In genomic region chr7:142638581-142638980, GRCh38 we compare ENCODE assay signal across 18 cellular contexts.
DNase-seq lines count a peak whose midpoint lies in the region; ATAC-seq, FAIRE-seq and TF ChIP-seq lines count a peak whose summit lies in the region.
"Had no signal": no experiment of that assay in that cellular context is flagged by ENCODE, and none has a peak within 500 bp of the region (broad histone marks: within the 10 kb centered on the region; RNA-seq: fewer than 3 reads in every experiment).

No MANE protein-coding gene starts in this region.

- peaks cover 2% of the 10 kb centered on the region for H3K4me1 Mint-ChIP-seq in activated CD8-positive, alpha-beta T cell treated with anti-CD3 and anti-CD28 coated beads for 36 hours (ENCODE audit: low read depth)
- H3K4me1 Mint-ChIP-seq in activated CD8-positive, alpha-beta T cell treated with anti-CD3 and anti-CD28 coated beads, Interleukin-2, amount 10 ng/mL, durations not matched to agents 7 days and 5 days (ENCODE audit: low read depth): peaks cover 23% of the 10 kb centered on the region
- H3K4me1 Mint-ChIP-seq in activated naive CD4-positive, alpha-beta T cell treated with anti-CD3 and anti-CD28 coated beads, Interleukin-2, amount 50 U/mL, for 24 hours: peaks cover 24% of the 10 kb centered on the region

- no peak overlapping the region for H4K91ac ChIP-seq in H1 (replicated peaks; ENCODE audit: insufficient read length, low read length)

- H3K27me3 Mint-ChIP-seq in activated CD8-positive, alpha-beta T cell treated with anti-CD3 and anti-CD28 coated beads for 36 hours: peaks cover 2% of the 10 kb centered on the region
- H3K27me3 Mint-ChIP-seq in activated CD8-positive, alpha-beta T cell treated with anti-CD3 and anti-CD28 coated beads, Interleukin-2, amount 10 ng/mL, durations not matched to agents 7 days and 5 days (ENCODE audit: low read depth): peaks cover 7% of the 10 kb centered on the region
- H3K27me3 Mint-ChIP-seq in activated naive CD4-positive, alpha-beta T cell treated with anti-CD3 and anti-CD28 coated beads, Interleukin-2, amount 50 U/mL, for 24 hours: peaks cover 2% of the 10 kb centered on the region

- CTCF ChIA-PET in activated CD8-positive, alpha-beta T cell treated with anti-CD3 and anti-CD28 coated beads for 36 hours (lab: Charles Lee): interaction anchor here (2.3 kb wide), 1 partner anchor 173 kb away, joined by 10 read pairs; no protein-coding TSS in a partner anchor
- CTCF ChIA-PET in activated CD8-positive, alpha-beta T cell treated with anti-CD3 and anti-CD28 coated beads, Interleukin-2, amount 10 ng/mL, durations not matched to agents 7 days and 5 days (lab: Charles Lee): no interaction called here
- CTCF ChIA-PET in H1 (lab: Charles Lee; ENCODE audit: partially characterized antibody): interaction anchor here (0.9 to 2.6 kb wide), 2 partner anchors 13 to 180 kb away, joined by 3 to 13 read pairs; no protein-coding TSS in a partner anchor

- no peak for TF ChIP-seq POLR2A in H1 (IDR thresholded peaks at IDR 0.05; ENCODE audit: control extremely low read depth in 1 of 2, low read depth in 2 of 2, low read length in 2 of 2)

- no peaks in the 10 kb centered on the region for H3K23me2 ChIP-seq in H1 (ENCODE audit: low read depth, low read length)

- peak overlapping the region; percentile 15 for H3K4me3 Mint-ChIP-seq in activated CD8-positive, alpha-beta T cell treated with anti-CD3 and anti-CD28 coated beads for 36 hours
- H3K4me3 Mint-ChIP-seq in activated CD8-positive, alpha-beta T cell treated with anti-CD3 and anti-CD28 coated beads, Interleukin-2, amount 10 ng/mL, durations not matched to agents 7 days and 5 days: no peak overlapping the region
- peak overlapping the region; percentile 55 for H3K4me3 Mint-ChIP-seq in activated naive CD4-positive, alpha-beta T cell treated with anti-CD3 and anti-CD28 coated beads, Interleukin-2, amount 50 U/mL, for 24 hours
- H3K4me3 Mint-ChIP-seq: IgD-negative memory B cell had no signal

- H2BK20ac ChIP-seq in H1 (ENCODE audit: low read length): no peak overlapping the region

- no peak overlapping the region for H2BK12ac ChIP-seq in H1 (ENCODE audit: low read depth, low read length)

- no peak overlapping the region for H3K9ac ChIP-seq in H1 (replicated peaks in 1 of 4; ENCODE audit: extremely low read depth in 1 of 4, low read depth in 3 of 4, low read length in 3 of 4)

- H3K56ac ChIP-seq in H1 (replicated peaks; ENCODE audit: insufficient read length, low read depth, low read length): no peak overlapping the region

- no peak overlapping the region for H2AFZ ChIP-seq in H1 (ENCODE audit: low read length)

- 97% methylated on average over 4 of the region's 4 CpGs; no CpG with 5 or more reads in 1 of the 2 experiments for WGBS in H1 (ENCODE audit: extremely low coverage in 1 of 2, insufficient coverage in 1 of 2, insufficient read length in 1 of 2, insufficient replicate concordance in 2 of 2, low coverage in 1 of 2, low lambda C conversion rate in 2 of 2, missing lambda C conversion rate in 1 of 2), 2 experiments

- no peak for TF ChIP-seq CTCF in activated CD8-positive, alpha-beta T cell treated with anti-CD3 and anti-CD28 coated beads for 36 hours (IDR thresholded peaks at IDR 0.05)
- no peak for TF ChIP-seq CTCF in H1 (IDR thresholded peaks at IDR 0.05; ENCODE audit: control extremely low read depth in 1 of 3, insufficient read depth in 1 of 3, low read depth in 1 of 3, low read length in 3 of 3)

- no peaks in the 10 kb centered on the region for H3K36me3 ChIP-seq in H1 (ENCODE audit: control insufficient read depth in 2 of 4, insufficient read depth in 4 of 4, low read length in 3 of 4)
- H3K36me3 ChIP-seq: BE2C, HAP-1 had no signal

- H4K8ac ChIP-seq in H1 (ENCODE audit: extremely low read depth, insufficient read depth, low read length): no peak overlapping the region

- ATAC-seq in activated CD8-positive, alpha-beta T cell treated with anti-CD3 and anti-CD28 coated beads for 36 hours: no peak
- ATAC-seq in activated CD8-positive, alpha-beta T cell treated with anti-CD3 and anti-CD28 coated beads, Interleukin-2, amount 10 ng/mL, durations not matched to agents 7 days and 5 days: no peak
- ATAC-seq: GM12878, HepG2 had no signal

- FAIRE-seq in H1 (lab: Jason Lieb, UNC): peak; percentile 32
- FAIRE-seq: GM12878, GM19239, HepG2 had no signal

- POLR2A ChIA-PET in activated CD8-positive, alpha-beta T cell treated with anti-CD3 and anti-CD28 coated beads for 36 hours (lab: Charles Lee): no interaction called here
- POLR2A ChIA-PET in activated CD8-positive, alpha-beta T cell treated with anti-CD3 and anti-CD28 coated beads, Interleukin-2, amount 10 ng/mL, durations not matched to agents 7 days and 5 days (lab: Charles Lee): interaction anchor here (2.8 kb wide), 1 partner anchor 172 kb away, joined by 9 read pairs; no protein-coding TSS in a partner anchor
- POLR2A ChIA-PET in H1 (lab: Charles Lee; ENCODE audit: partially characterized antibody): no interaction called here

- no peaks in the 10 kb centered on the region for H3K79me2 ChIP-seq in H1 (ENCODE audit: control insufficient read depth in 1 of 2, insufficient read depth in 2 of 2, low read length in 2 of 2)

- no peaks in the 10 kb centered on the region for H3K4me1 ChIP-seq in H1 (replicated peaks in 1 of 4; ENCODE audit: control insufficient read depth in 3 of 4, insufficient read depth in 4 of 4, low read length in 3 of 4)
- H3K4me1 ChIP-seq: BE2C, HAP-1 had no signal

- H3K9me3 Mint-ChIP-seq in activated CD8-positive, alpha-beta T cell treated with anti-CD3 and anti-CD28 coated beads for 36 hours: no peaks in the 10 kb centered on the region
- no peaks in the 10 kb centered on the region for H3K9me3 Mint-ChIP-seq in activated CD8-positive, alpha-beta T cell treated with anti-CD3 and anti-CD28 coated beads, Interleukin-2, amount 10 ng/mL, durations not matched to agents 7 days and 5 days (ENCODE audit: insufficient read depth)
- no peaks in the 10 kb centered on the region for H3K9me3 Mint-ChIP-seq in activated naive CD4-positive, alpha-beta T cell treated with anti-CD3 and anti-CD28 coated beads, Interleukin-2, amount 50 U/mL, for 24 hours
- H3K9me3 Mint-ChIP-seq: CD4-positive, alpha-beta memory T cell; IgD-negative memory B cell had no signal

- H3K79me1 ChIP-seq in H1 (ENCODE audit: low read depth, low read length): no peaks in the 10 kb centered on the region

- no peak overlapping the region for H4K5ac ChIP-seq in H1 (ENCODE audit: insufficient read length, low read depth, low read length)

- in situ Hi-C loops in SK-MEL-5 (cut with HindIII; ENCODE audit: low pct_unique_long_range_greater_than_20kb, low sequenced_read_pairs): no loop called here

- no peak overlapping the region for H3K27ac ChIP-seq in H1 (ENCODE audit: low read depth, low read length)

- DNase-seq in activated CD8-positive, alpha-beta T cell treated with anti-CD3 and anti-CD28 coated beads for 36 hours: no peak
- no peak for DNase-seq in activated CD8-positive, alpha-beta T cell treated with anti-CD3 and anti-CD28 coated beads, Interleukin-2, amount 10 ng/mL, durations not matched to agents 7 days and 5 days
- no peak for DNase-seq in activated naive CD4-positive, alpha-beta T cell (lab: John Stamatoyannopoulos, UW)
- peak; percentile 50 for DNase-seq in SK-MEL-5 (ENCODE audit: low read depth, low spot score)
- no peak for DNase-seq in H1 (ENCODE audit: low read depth in 1 of 2, low spot score in 2 of 2)
- DNase-seq in NCI-H2107 treated with DMSO at 0.1 percent for 48 hours (lab: John Stamatoyannopoulos, UW; ENCODE audit: unreplicated experiment): no peak
- DNase-seq: ACHN; BE2C; C1 segment of cervical spinal cord; CD4-positive, alpha-beta memory T cell; DMS79 treated with DMSO at 0.1 percent for 48 hours; GF-D8 had no signal

- no peak overlapping the region for H2BK5ac ChIP-seq in H1 (ENCODE audit: low read depth, low read length)

- H2AK5ac ChIP-seq in H1 (ENCODE audit: low read depth, low read length): no peak overlapping the region

- H3K4me2 ChIP-seq in H1 (ENCODE audit: insufficient read depth in 1 of 2, low read depth in 2 of 2, low read length in 2 of 2): no peak overlapping the region

- H4K20me1 ChIP-seq in H1 (replicated peaks in 1 of 2; ENCODE audit: control insufficient read depth in 1 of 2, insufficient read depth in 2 of 2, low read length in 2 of 2): no peaks in the 10 kb centered on the region

- no peak for TF ChIP-seq RAD21 in H1 (IDR thresholded peaks at IDR 0.05 in 1 of 2, conservative IDR thresholded peaks at IDR 0.05 in 1 of 2; ENCODE audit: low read depth in 2 of 2, low read length in 2 of 2)

- no peak overlapping the region for H3K4ac ChIP-seq in H1 (replicated peaks; ENCODE audit: insufficient read length, low read depth, low read length)

- no peak overlapping the region for H3K18ac ChIP-seq in H1 (ENCODE audit: extremely low read depth, low read length)

- no peak overlapping the region for H3K23ac ChIP-seq in H1 (ENCODE audit: insufficient read length)

- H3K14ac ChIP-seq in H1 (ENCODE audit: insufficient read length): no peak overlapping the region

- H3K27ac Mint-ChIP-seq in activated CD8-positive, alpha-beta T cell treated with anti-CD3 and anti-CD28 coated beads for 36 hours: no peak overlapping the region
- no peak overlapping the region for H3K27ac Mint-ChIP-seq in activated CD8-positive, alpha-beta T cell treated with anti-CD3 and anti-CD28 coated beads, Interleukin-2, amount 10 ng/mL, durations not matched to agents 7 days and 5 days
- no peak overlapping the region for H3K27ac Mint-ChIP-seq in activated naive CD4-positive, alpha-beta T cell treated with anti-CD3 and anti-CD28 coated beads, Interleukin-2, amount 50 U/mL, for 24 hours
- H3K27ac Mint-ChIP-seq: IgD-negative memory B cell had no signal

- no peaks in the 10 kb centered on the region for H3K27me3 ChIP-seq in H1 (replicated peaks in 1 of 4; ENCODE audit: control insufficient read depth in 3 of 4, extremely low read depth in 1 of 4, insufficient read depth in 3 of 4, low read length in 3 of 4)
- H3K27me3 ChIP-seq: BE2C had no signal

- no peak overlapping the region for H2BK15ac ChIP-seq in H1 (ENCODE audit: low read length)

- no peak overlapping the region for H3K4me3 ChIP-seq in H1 (ENCODE audit: extremely low read depth in 1 of 4, insufficient read depth in 2 of 4, low read depth in 3 of 4, low read length in 4 of 4)
- H3K4me3 ChIP-seq: GM12878, HAP-1 had no signal

- intact Hi-C loops in activated CD8-positive, alpha-beta T cell treated with anti-CD3 and anti-CD28 coated beads for 36 hours (cut with micrococcal nuclease): no loop called here

- H3K36me3 Mint-ChIP-seq in activated CD8-positive, alpha-beta T cell treated with anti-CD3 and anti-CD28 coated beads for 36 hours (ENCODE audit: low read depth): no peaks in the 10 kb centered on the region
- no peaks in the 10 kb centered on the region for H3K36me3 Mint-ChIP-seq in activated CD8-positive, alpha-beta T cell treated with anti-CD3 and anti-CD28 coated beads, Interleukin-2, amount 10 ng/mL, durations not matched to agents 7 days and 5 days (ENCODE audit: low read depth)
- no peaks in the 10 kb centered on the region for H3K36me3 Mint-ChIP-seq in activated naive CD4-positive, alpha-beta T cell treated with anti-CD3 and anti-CD28 coated beads, Interleukin-2, amount 50 U/mL, for 24 hours
- H3K36me3 Mint-ChIP-seq: CD4-positive, alpha-beta memory T cell; IgD-negative memory B cell had no signal

- TF ChIP-seq EP300 in H1 (IDR thresholded peaks at IDR 0.05; ENCODE audit: borderline replicate concordance in 1 of 2, low read depth in 2 of 2, low read length in 2 of 2): no peak

- no peak overlapping the region for H2BK120ac ChIP-seq in H1 (replicated peaks; ENCODE audit: low read depth, low read length)

- no peaks in the 10 kb centered on the region for H3K9me3 ChIP-seq in H1 (ENCODE audit: insufficient read depth in 2 of 2, low read depth in 1 of 2, low read length in 1 of 2)
- H3K9me3 ChIP-seq: BE2C, HAP-1 had no signal
